In the genomic region with DNA sequence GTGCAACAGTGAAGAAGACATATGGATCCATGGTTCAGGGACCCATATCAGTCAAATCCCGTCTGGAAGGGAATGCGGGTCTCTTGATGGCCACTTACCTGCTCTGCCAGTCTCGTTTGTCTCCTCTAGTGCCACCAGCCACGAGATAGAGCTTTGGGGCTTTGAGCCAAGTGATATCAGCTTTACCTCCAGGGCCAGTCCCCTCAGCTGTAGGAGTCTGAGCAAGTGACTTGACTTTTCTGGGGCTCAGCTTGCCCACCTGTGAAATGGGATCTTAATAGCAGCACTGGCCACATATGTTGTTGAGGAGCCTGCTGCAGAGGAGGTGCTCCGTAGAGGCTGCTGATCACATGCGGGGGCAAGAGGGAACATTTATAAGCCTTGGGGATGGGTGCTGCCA, we compare ENCODE assay signal across 14 cellular contexts. TPM values are rescaled to one million over a fixed set of nuclear protein-coding genes. Genes with fewer than 3 reads are reported as not detected.
DNase-seq lines count a peak whose midpoint lies in the region; ATAC-seq and TF ChIP-seq lines count a peak whose summit lies in the region.
"Had no signal": no experiment of that assay in that cellular context is flagged by ENCODE, and none has a peak within 500 bp of the region (broad histone marks: within the 10 kb centered on the region; RNA-seq: fewer than 3 reads in every experiment).

No MANE protein-coding gene starts in this region.

- intact Hi-C loops in IMR-90 (cut with micrococcal nuclease) = no loop called here

- dilution Hi-C loops in IMR-90 (cut with HindIII; ENCODE audit: low sequenced_read_pairs, unreplicated experiment) = no loop called here

- no peak overlapping the region for H3K9ac ChIP-seq in IMR-90 (ENCODE audit: low read depth, low read length)
- peak overlapping the region; percentile 75 to 76 for H3K9ac ChIP-seq in duodenal mucosa (ENCODE audit: low read depth in 1 of 2, low read length in 2 of 2)
- H3K9ac ChIP-seq in parathyroid adenoma = no peak overlapping the region
- H3K9ac ChIP-seq in GM23248 = no peak overlapping the region

- no peak for TF ChIP-seq RAD21 in IMR-90 (IDR thresholded peaks at IDR 0.05; ENCODE audit: low read length)

- no peaks in the 10 kb centered on the region for H3K9me2 ChIP-seq in GM23248 (ENCODE audit: insufficient read depth)

- no peaks in the 10 kb centered on the region for H3K79me1 ChIP-seq in IMR-90 (ENCODE audit: low read depth in 1 of 2, low read length in 2 of 2)

- H3K27ac ChIP-seq in IMR-90 (ENCODE audit: insufficient read depth, low read length) = no peak overlapping the region
- peak overlapping the region; percentile 85 for H3K27ac ChIP-seq in duodenal mucosa (ENCODE audit: low read depth, low read length)
- peak overlapping the region; percentile 79 for H3K27ac ChIP-seq in parathyroid adenoma
- no peak overlapping the region for H3K27ac ChIP-seq in GM23248

- H3K27me3 ChIP-seq in IMR-90 (ENCODE audit: control insufficient read depth, insufficient read depth, low read length) (no peaks in the 10 kb centered on the region), duodenal mucosa (ENCODE audit: control insufficient read depth in 1 of 2, insufficient read depth in 2 of 2, low read length in 2 of 2) (no peaks in the 10 kb centered on the region), parathyroid adenoma (ENCODE audit: control insufficient read depth, insufficient read depth, low read length) (no peaks in the 10 kb centered on the region), GM23248 (replicated peaks; ENCODE audit: insufficient read depth) (no peaks in the 10 kb centered on the region)

- BruUV-seq in IMR-90 (replicated peaks; lab: Mats Ljungman, UMichigan) = no TSS peak

- H3K4me1 ChIP-seq in IMR-90 (ENCODE audit: control insufficient read depth, insufficient read depth, low read length) (peaks cover 7% of the 10 kb centered on the region; the same call in 1 of the 2 replicates), duodenal mucosa (ENCODE audit: control insufficient read depth in 1 of 2, insufficient read depth in 2 of 2, low read length in 2 of 2) (peaks cover 28 to 37% of the 10 kb centered on the region in 2 donors), parathyroid adenoma (peaks cover 10% of the 10 kb centered on the region), GM23248 (ENCODE audit: insufficient read depth) (0 out of 2 replicates have a peak, but pooled peaks cover 6% of the 10 kb centered on the region)

- TF ChIP-seq POLR2A in IMR-90 (IDR thresholded peaks at IDR 0.05; ENCODE audit: low read depth, low read length) = no peak

- WGBS in IMR-90 (ENCODE audit: extremely low coverage in 2 of 2, insufficient read length in 1 of 2), 2 experiments = 97% methylated on average over 4 of the region's 6 CpGs; no CpG with 5 or more reads in 1 of the 2 experiments
- 92 to 95% methylated on average over 6 of the region's 6 CpGs for WGBS in GM23248 (ENCODE audit: low coverage in 1 of 2, low lambda C conversion rate in 2 of 2, missing lambda C conversion rate in 2 of 2), 2 experiments

- no peak overlapping the region for H2AFZ ChIP-seq in IMR-90 (replicated peaks; ENCODE audit: low read length, poor library complexity)
- H2AFZ ChIP-seq in parathyroid adenoma = no peak overlapping the region
- H2AFZ ChIP-seq in GM23248 = no peak overlapping the region

- H4K20me1 ChIP-seq in IMR-90 (ENCODE audit: insufficient read depth, low read length) (no peaks in the 10 kb centered on the region), GM23248 (ENCODE audit: insufficient read depth) (no peaks in the 10 kb centered on the region)

- ATAC-seq in IMR-90 (ENCODE audit: low read depth) = no peak
- ATAC-seq: SK-N-SH treated with all-trans-retinoic acid at 6 μM for 48 hours had no signal

- DNase-seq in DMS53 (lab: John Stamatoyannopoulos, UW) (peak; percentile 24), DMS53 treated with DMSO at 0.1 percent for 48 hours (lab: John Stamatoyannopoulos, UW; ENCODE audit: unreplicated experiment) (no peak), IMR-90 (no peak), DMS79 (lab: John Stamatoyannopoulos, UW) (no peak), GM23248 (no peak)
- no peak for DNase-seq in stimulated activated naive CD4-positive, alpha-beta T cell treated with Interleukin-2 at 50 U/mL for 16 hours (lab: John Stamatoyannopoulos, UW)
- DNase-seq: effector CD4-positive, alpha-beta T cell; glutamatergic neuron; GOT3; NCI-H1417; retina had no signal

- H2BK20ac ChIP-seq in IMR-90 (ENCODE audit: low read depth, low read length) = no peak overlapping the region

- in situ Hi-C loops in IMR-90 (cut with MboI; ENCODE audit: low sequenced_read_pairs) = no loop called here
- in situ Hi-C loops in GM23248 (cut with MboI) = no loop called here

- no peak overlapping the region; the same call in 1 of the 2 replicates for H3K4ac ChIP-seq in IMR-90 (ENCODE audit: low read depth, low read length)

- no peak overlapping the region for H2BK15ac ChIP-seq in IMR-90 (ENCODE audit: low read depth, low read length)

- H3K9me3 ChIP-seq in IMR-90 (ENCODE audit: control insufficient read depth, insufficient read depth, low read length) = no peaks in the 10 kb centered on the region
- no peaks in the 10 kb centered on the region for H3K9me3 ChIP-seq in duodenal mucosa (ENCODE audit: control insufficient read depth in 1 of 2, low read length in 2 of 2)
- no peaks in the 10 kb centered on the region for H3K9me3 ChIP-seq in parathyroid adenoma (ENCODE audit: control insufficient read depth, low read length)
- H3K9me3 ChIP-seq in GM23248 (ENCODE audit: low read depth) = no peaks in the 10 kb centered on the region

- peak overlapping the region in 1 of 2 experiments; percentile 94; a peak in 1 of 4 replicates for H4K8ac ChIP-seq in IMR-90 (ENCODE audit: low read depth in 2 of 2, low read length in 2 of 2)

- TF ChIP-seq CTCF in IMR-90 (conservative IDR thresholded peaks at IDR 0.05; ENCODE audit: low read depth, low read length) = no peak
- TF ChIP-seq CTCF in parathyroid adenoma (IDR thresholded peaks at IDR 0.05) = no peak

- peaks cover 11% of the 10 kb centered on the region for H3K9me1 ChIP-seq in IMR-90 (ENCODE audit: insufficient read depth, low read length)

- H3K23ac ChIP-seq in IMR-90 (ENCODE audit: low read depth, low read length) = no peak overlapping the region

- 0 out of 2 replicates have a peak overlapping the region, but pooled peaks have one; percentile 86 for H2AK5ac ChIP-seq in IMR-90 (ENCODE audit: low read depth, low read length)

- no peak overlapping the region for H3K14ac ChIP-seq in IMR-90 (replicated peaks; ENCODE audit: low read depth, low read length)

- no peak overlapping the region for H3K4me3 ChIP-seq in IMR-90 (ENCODE audit: insufficient read depth, low read depth, low read length)
- H3K4me3 ChIP-seq in duodenal mucosa (ENCODE audit: low read depth in 1 of 2, low read length in 2 of 2) = peak overlapping the region; percentile 73 to 77
- no peak overlapping the region for H3K4me3 ChIP-seq in parathyroid adenoma (ENCODE audit: low read depth, low read length)
- no peak overlapping the region for H3K4me3 ChIP-seq in GM23248

- CTCF ChIA-PET in IMR-90 (lab: Yijun Ruan, JAX) = interaction anchor here (1.8 kb wide), 1 partner anchor 12 kb away, joined by 6 read pairs; no protein-coding TSS in a partner anchor

- H3F3A ChIP-seq in GM23248 (ENCODE audit: insufficient read depth) = 0 out of 2 replicates have a peak, but pooled peaks cover 5% of the 10 kb centered on the region

- no peak overlapping the region for H2AK9ac ChIP-seq in IMR-90 (replicated peaks; ENCODE audit: low read depth, low read length, poor library complexity)

- no peak overlapping the region for H2BK120ac ChIP-seq in IMR-90 (ENCODE audit: low read depth, low read length)

- H3K18ac ChIP-seq in IMR-90 (ENCODE audit: low read depth, low read length) = no peak overlapping the region

- no peak overlapping the region; the same call in 1 of the 2 replicates for H4K5ac ChIP-seq in IMR-90 (ENCODE audit: low read depth, low read length)

- H3K36me3 ChIP-seq in IMR-90 (ENCODE audit: control insufficient read depth, insufficient read depth, low read length) (no peaks in the 10 kb centered on the region), duodenal mucosa (ENCODE audit: control insufficient read depth in 1 of 2, insufficient read depth in 2 of 2, low read length in 2 of 2) (no peaks in the 10 kb centered on the region), parathyroid adenoma (ENCODE audit: control insufficient read depth, insufficient read depth, low read length) (no peaks in the 10 kb centered on the region), GM23248 (ENCODE audit: low read depth) (no peaks in the 10 kb centered on the region)

- H3K79me2 ChIP-seq in parathyroid adenoma = no peaks in the 10 kb centered on the region
- H3K79me2 ChIP-seq in GM23248 (ENCODE audit: insufficient read depth) = no peaks in the 10 kb centered on the region

- no peak overlapping the region for H3K4me2 ChIP-seq in IMR-90 (ENCODE audit: low read depth, low read length)
- H3K4me2 ChIP-seq in parathyroid adenoma (ENCODE audit: low read length) = no peak overlapping the region
- no peak overlapping the region for H3K4me2 ChIP-seq in GM23248 (ENCODE audit: unreplicated experiment)

- POLR2A ChIA-PET in IMR-90 (lab: Charles Lee; ENCODE audit: unreplicated experiment) = no interaction called here

- H4K91ac ChIP-seq in IMR-90 (ENCODE audit: insufficient read depth, low read depth, low read length) = no peak overlapping the region

- no peak overlapping the region for H2BK5ac ChIP-seq in IMR-90 (ENCODE audit: low read depth, low read length, poor library complexity, severe bottlenecking)

- no peak overlapping the region for H3K56ac ChIP-seq in IMR-90 (ENCODE audit: extremely low read depth, insufficient read depth, low read length)

TF ChIP-seq in IMR-90, 13 proteins besides CTCF, POLR2A, EP300 and RAD21 (continues in another document):
- TF ChIP-seq SMC3 (IDR thresholded peaks at IDR 0.05; ENCODE audit: low read depth, low read length) (no peak), CEBPB (IDR thresholded peaks at IDR 0.05; ENCODE audit: low read depth, low read length) (no peak), RCOR1 (IDR thresholded peaks at IDR 0.05; ENCODE audit: insufficient replicate concordance, low read length) (no peak), BHLHE40 (IDR thresholded peaks at IDR 0.05; ENCODE audit: low read depth, low read length) (no peak)
- TF ChIP-seq, protein P1, sequence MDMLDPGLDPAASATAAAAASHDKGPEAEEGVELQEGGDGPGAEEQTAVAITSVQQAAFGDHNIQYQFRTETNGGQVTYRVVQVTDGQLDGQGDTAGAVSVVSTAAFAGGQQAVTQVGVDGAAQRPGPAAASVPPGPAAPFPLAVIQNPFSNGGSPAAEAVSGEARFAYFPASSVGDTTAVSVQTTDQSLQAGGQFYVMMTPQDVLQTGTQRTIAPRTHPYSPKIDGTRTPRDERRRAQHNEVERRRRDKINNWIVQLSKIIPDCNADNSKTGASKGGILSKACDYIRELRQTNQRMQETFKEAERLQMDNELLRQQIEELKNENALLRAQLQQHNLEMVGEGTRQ (IDR thresholded peaks at IDR 0.05; ENCODE audit: low read depth, low read length) = no peak

RNA-seq across cellular contexts. Expression of a gene that starts 1.2 kb away (rescaled TPM):
- 0.56 and 0.72 TPM in 2 replicates for total RNA-seq in IMR-90 (2012; rRNA removed)
- polyA plus RNA-seq in IMR-90 (2012; rRNA removed) = 1.0 and 2.1 TPM in 2 replicates
- polyA plus RNA-seq in IMR-90 (2012; cell fraction: cytosol; rRNA removed) = 1.2 and 1.3 TPM in 2 replicates
- polyA plus RNA-seq in IMR-90 (2012; cell fraction: nucleus; rRNA removed; ENCODE audit: low replicate concordance) = 1.6 and 1.8 TPM in 2 replicates
- total RNA-seq in GM23248 (2014; rRNA removed; shearing (Covaris generic)) = 0.25 and 2.8 TPM in 2 replicates
- polyA plus RNA-seq in GM23248 (2016; fragmentation: Nextera tagmentation; extraction: Ambion mirVana) = 3.5 and 3.8 TPM in 2 replicates

Comparison
In these comparisons a context has a peak if more than half of its experiments do, and no peak if none do; other contexts are left out.
1. H3K27ac ChIP-seq: peak in duodenal mucosa (single experiment) and parathyroid adenoma (single experiment); none in IMR-90 (single experiment) and GM23248 (single experiment).
2. H3K4me3 ChIP-seq: peak in duodenal mucosa (2 of 2); none in IMR-90 (single experiment), parathyroid adenoma (single experiment) and GM23248 (single experiment).
3. H3K9ac ChIP-seq: peak in duodenal mucosa (2 of 2); none in IMR-90 (single experiment), parathyroid adenoma (single experiment) and GM23248 (single experiment).